In genomic region chr15:67042490-67043181, GRCh38 we compare ENCODE assay signal across 11 cellular contexts. TPM values are rescaled to one million over a fixed set of nuclear protein-coding genes. Genes with fewer than 3 reads are reported as not detected.
DNase-seq lines count a peak whose midpoint lies in the region; ATAC-seq and TF ChIP-seq lines count a peak whose summit lies in the region.
"Had no signal": no experiment of that assay in that cellular context is flagged by ENCODE, and none has a peak within 500 bp of the region (broad histone marks: within the 10 kb centered on the region; RNA-seq: fewer than 3 reads in every experiment).

No MANE protein-coding gene starts in this region.

- ATAC-seq in stimulated activated memory B cell treated with anti-CD40 and anti-IgM and Interleukin-4, amounts not matched to agents 10 μg/mL and 1 μg/mL and 100 μg/mL, for 72 hours = peak; percentile 77
- ATAC-seq in GM21529 (IDR thresholded peaks at IDR 0.05; ENCODE audit: unreplicated experiment) = no peak

- H3K9ac ChIP-seq in fibroblast of lung (ENCODE audit: insufficient read depth, low read length) = no peak overlapping the region

- peak overlapping the region; percentile 49 for H3K27ac Mint-ChIP-seq in stimulated activated memory B cell treated with anti-CD40 and anti-IgM and Interleukin-4, amounts not matched to agents 10 μg/mL and 1 μg/mL and 100 μg/mL, for 72 hours
- H3K27ac Mint-ChIP-seq: activated B cell treated with CpG ODN at 0.5 μM for 24 hours had no signal

- H3K79me2 ChIP-seq in fibroblast of lung (ENCODE audit: control insufficient read depth, insufficient read depth, low read length) = no peaks in the 10 kb centered on the region

- peak overlapping the region; percentile 39 for H3K4me2 ChIP-seq in fibroblast of lung (ENCODE audit: extremely low read depth, insufficient read depth, low read length)

- H3K27ac ChIP-seq in fibroblast of lung (ENCODE audit: insufficient read depth, low read length) (peak overlapping the region; percentile 46), SJCRH30 (no peak overlapping the region)
- H3K27ac ChIP-seq: uterus had no signal

- no peaks in the 10 kb centered on the region for H3K9me3 Mint-ChIP-seq in stimulated activated memory B cell treated with anti-CD40 and anti-IgM and Interleukin-4, amounts not matched to agents 10 μg/mL and 1 μg/mL and 100 μg/mL, for 72 hours
- H3K9me3 Mint-ChIP-seq: activated B cell treated with CpG ODN at 0.5 μM for 24 hours had no signal

- H3K4me1 ChIP-seq in fibroblast of lung (ENCODE audit: control insufficient read depth, extremely low read depth, insufficient read depth, low read length) (peaks cover 24% of the 10 kb centered on the region), SJCRH30 (peaks cover 23% of the 10 kb centered on the region)
- H3K4me1 ChIP-seq: uterus had no signal

- TF ChIP-seq CTCF in fibroblast of lung (conservative IDR thresholded peaks at IDR 0.05 in 1 of 2, IDR thresholded peaks at IDR 0.05 in 1 of 2; ENCODE audit: low read depth in 1 of 2, low read length in 2 of 2) = no peak

- H3K4me1 Mint-ChIP-seq in stimulated activated memory B cell treated with anti-CD40 and anti-IgM and Interleukin-4, amounts not matched to agents 10 μg/mL and 1 μg/mL and 100 μg/mL, for 72 hours = peaks cover 41% of the 10 kb centered on the region

- no peaks in the 10 kb centered on the region for H3K27me3 Mint-ChIP-seq in stimulated activated memory B cell treated with anti-CD40 and anti-IgM and Interleukin-4, amounts not matched to agents 10 μg/mL and 1 μg/mL and 100 μg/mL, for 72 hours
- H3K27me3 Mint-ChIP-seq: activated B cell treated with CpG ODN at 0.5 μM for 24 hours had no signal

- H3K4me3 Mint-ChIP-seq in stimulated activated memory B cell treated with anti-CD40 and anti-IgM and Interleukin-4, amounts not matched to agents 10 μg/mL and 1 μg/mL and 100 μg/mL, for 72 hours = no peak overlapping the region

- H2AFZ ChIP-seq in fibroblast of lung (ENCODE audit: low read length) = no peak overlapping the region

- H3K4me3 ChIP-seq in fibroblast of lung (replicated peaks in 1 of 4; ENCODE audit: control extremely low read depth in 1 of 4, insufficient read depth in 1 of 4, low read depth in 3 of 4, low read length in 4 of 4) (no peak overlapping the region), SJCRH30 (no peak overlapping the region)
- H3K4me3 ChIP-seq: ascending aorta, uterus had no signal

- no peaks in the 10 kb centered on the region for H4K20me1 ChIP-seq in fibroblast of lung (ENCODE audit: control insufficient read depth, extremely low read depth, insufficient read depth, low read length)

- in situ Hi-C loops in SK-MEL-5 (cut with HindIII; ENCODE audit: low pct_unique_long_range_greater_than_20kb, low sequenced_read_pairs) = no loop called here

- peak; percentile 17 for DNase-seq in activated CD4-positive, alpha-beta T cell treated with anti-CD3 and anti-CD28 coated beads for 48 hours
- DNase-seq in activated CD4-positive, alpha-beta T cell treated with anti-CD3 and anti-CD28 coated beads, Interleukin-2, amount 50 U/mL, for 48 hours = no peak
- peak; percentile 89 for DNase-seq in SK-MEL-5 (ENCODE audit: low read depth, low spot score)
- peak in 1 of 2 donors; percentile 70 for DNase-seq in fibroblast of lung (ENCODE audit: low read depth in 2 of 2)
- DNase-seq in SJCRH30 = no peak
- DNase-seq in NCI-H1092 treated with DMSO at 0.1 percent for 48 hours (lab: John Stamatoyannopoulos, UW) = no peak
- DNase-seq: activated B cell treated with CpG ODN at 0.5 μM for 24 hours, uterus had no signal

- no peaks in the 10 kb centered on the region for H3K36me3 Mint-ChIP-seq in stimulated activated memory B cell treated with anti-CD40 and anti-IgM and Interleukin-4, amounts not matched to agents 10 μg/mL and 1 μg/mL and 100 μg/mL, for 72 hours

- H3K27me3 ChIP-seq in fibroblast of lung (ENCODE audit: control insufficient read depth, insufficient read depth, low read length) (no peaks in the 10 kb centered on the region), SJCRH30 (no peaks in the 10 kb centered on the region)
- H3K27me3 ChIP-seq: ascending aorta, uterus had no signal

- H3K36me3 ChIP-seq in fibroblast of lung (ENCODE audit: control insufficient read depth, insufficient read depth, low read length) (no peaks in the 10 kb centered on the region), SJCRH30 (no peaks in the 10 kb centered on the region)
- H3K36me3 ChIP-seq: ascending aorta, uterus had no signal

- no peaks in the 10 kb centered on the region for H3K9me3 ChIP-seq in fibroblast of lung (ENCODE audit: control insufficient read depth, insufficient read depth, low read depth, low read length)
- no peaks in the 10 kb centered on the region for H3K9me3 ChIP-seq in SJCRH30 (replicated peaks)
- H3K9me3 ChIP-seq: ascending aorta, uterus had no signal

RNA-seq across cellular contexts. Expression of gene SMAD3, which starts 22.8 kb away (rescaled TPM):
- 5.6 and 13.0 TPM in 2 replicates for total RNA-seq in SK-MEL-5 (2014; rRNA removed; shearing (Covaris generic))
- 21.5 and 26.8 TPM in 2 replicates for polyA plus RNA-seq in SK-MEL-5 (2015; cell fraction: cytosol; rRNA removed)
- 30.8 and 56.3 TPM in 2 replicates for polyA plus RNA-seq in SK-MEL-5 (2015; cell fraction: nucleus; rRNA removed)
- total RNA-seq in fibroblast of lung = 48.8 and 69.9 TPM in 2 replicates
- polyA plus RNA-seq in fibroblast of lung = 173 and 210 TPM in 2 replicates
- polyA plus RNA-seq in fibroblast of lung (2012) = 201 and 211 TPM in 2 replicates
- 738 and 1,027 TPM in 2 replicates for polyA minus RNA-seq in fibroblast of lung (ENCODE audit: low replicate concordance)
- 22.8 and 23.0 TPM in 2 replicates for total RNA-seq in SJCRH30 (2014; rRNA removed; shearing (Covaris generic))

Comparison
In these comparisons a context has a peak if more than half of its experiments do, and no peak if none do; other contexts are left out.
1. DNase-seq: peak in activated CD4-positive, alpha-beta T cell treated with anti-CD3 and anti-CD28 coated beads for 48 hours (single experiment) and SK-MEL-5 (single experiment); none in activated CD4-positive, alpha-beta T cell treated with anti-CD3 and anti-CD28 coated beads, Interleukin-2, amount 50 U/mL, for 48 hours (0 of 2), SJCRH30 (0 of 2) and NCI-H1092 treated with DMSO at 0.1 percent for 48 hours (single experiment).